Comparison of ENCODE assay signal across 8 cellular contexts in the genomic region with DNA sequence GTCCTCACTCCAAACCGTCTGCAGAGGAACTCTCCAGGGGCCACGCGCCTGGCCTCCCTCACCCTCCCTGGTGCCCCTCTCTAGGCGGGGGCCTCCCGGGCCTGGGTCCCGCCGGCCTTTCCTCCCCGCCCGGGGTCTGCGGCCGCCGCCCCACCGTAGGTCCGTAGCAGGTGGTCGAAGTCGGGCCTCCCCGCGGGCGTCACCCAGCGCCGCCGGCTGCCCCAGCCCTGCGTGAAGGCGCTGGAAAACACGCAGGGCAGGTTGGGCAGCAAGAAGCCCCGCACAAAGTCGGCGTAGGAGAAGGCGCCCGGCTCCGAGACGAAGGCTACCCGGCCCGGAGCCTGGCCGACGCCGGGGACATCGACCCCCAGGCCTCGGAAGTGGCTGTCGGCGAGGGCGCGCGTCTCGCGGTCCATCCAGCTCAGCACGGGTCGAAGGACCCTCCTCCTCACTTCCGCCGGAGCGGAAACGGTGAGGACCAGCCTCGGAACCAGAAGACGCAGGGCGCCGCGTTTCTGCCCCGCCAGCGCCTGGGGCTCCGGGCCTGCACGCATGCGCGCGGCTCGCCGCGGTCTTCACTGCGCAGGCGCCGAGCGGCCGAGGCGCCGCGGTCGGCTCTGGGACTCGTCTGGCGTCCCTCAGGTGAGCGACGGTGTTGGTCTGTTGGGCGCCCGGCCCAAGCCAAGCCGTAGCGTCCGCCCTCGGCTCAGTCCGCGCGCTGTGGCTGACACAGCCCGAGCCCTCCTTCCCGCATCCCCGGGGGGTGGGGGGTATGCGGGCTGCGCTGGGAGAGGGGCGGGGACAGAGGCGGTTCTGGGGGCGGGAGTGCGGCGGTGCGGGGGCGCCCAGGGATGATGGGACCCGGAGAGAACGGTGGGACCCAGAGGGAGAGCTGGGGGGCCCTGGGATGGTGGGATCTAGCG. TPM values are rescaled to one million over a fixed set of nuclear protein-coding genes. Genes with fewer than 3 reads are reported as not detected.
DNase-seq lines count a peak whose midpoint lies in the region; ATAC-seq and TF ChIP-seq lines count a peak whose summit lies in the region.

A gene with protein sequence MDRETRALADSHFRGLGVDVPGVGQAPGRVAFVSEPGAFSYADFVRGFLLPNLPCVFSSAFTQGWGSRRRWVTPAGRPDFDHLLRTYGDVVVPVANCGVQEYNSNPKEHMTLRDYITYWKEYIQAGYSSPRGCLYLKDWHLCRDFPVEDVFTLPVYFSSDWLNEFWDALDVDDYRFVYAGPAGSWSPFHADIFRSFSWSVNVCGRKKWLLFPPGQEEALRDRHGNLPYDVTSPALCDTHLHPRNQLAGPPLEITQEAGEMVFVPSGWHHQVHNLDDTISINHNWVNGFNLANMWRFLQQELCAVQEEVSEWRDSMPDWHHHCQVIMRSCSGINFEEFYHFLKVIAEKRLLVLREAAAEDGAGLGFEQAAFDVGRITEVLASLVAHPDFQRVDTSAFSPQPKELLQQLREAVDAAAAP (minus strand): TSS at position 445 of the 923 bp plus-strand sequence. CDS start 29 bp downstream, at position 416.
A gene with protein sequence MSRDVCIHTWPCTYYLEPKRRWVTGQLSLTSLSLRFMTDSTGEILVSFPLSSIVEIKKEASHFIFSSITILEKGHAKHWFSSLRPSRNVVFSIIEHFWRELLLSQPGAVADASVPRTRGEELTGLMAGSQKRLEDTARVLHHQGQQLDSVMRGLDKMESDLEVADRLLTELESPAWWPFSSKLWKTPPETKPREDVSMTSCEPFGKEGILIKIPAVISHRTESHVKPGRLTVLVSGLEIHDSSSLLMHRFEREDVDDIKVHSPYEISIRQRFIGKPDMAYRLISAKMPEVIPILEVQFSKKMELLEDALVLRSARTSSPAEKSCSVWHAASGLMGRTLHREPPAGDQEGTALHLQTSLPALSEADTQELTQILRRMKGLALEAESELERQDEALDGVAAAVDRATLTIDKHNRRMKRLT (plus strand): TSS at position 578 of the 923 bp plus-strand sequence. CDS start 12,302 bp downstream, outside the sequence.

- no peaks in the 10 kb centered on the region for H3K27me3 Mint-ChIP-seq in nephron (ENCODE audit: low read depth)

- peak within 1 kb of the TSS; percentile 94 for H3K4me3 ChIP-seq in LNCaP clone FGC (ENCODE audit: low read depth, low read length)
- peak within 1 kb of the TSS; percentile 76 for H3K4me3 ChIP-seq in fibroblast of pulmonary artery (replicated peaks; ENCODE audit: low read depth, low read length)

- DNase-seq in EH (ENCODE audit: low read depth): peak; percentile 90
- DNase-seq in H4 (ENCODE audit: low spot score): peak; percentile 83
- peak; percentile 72 for DNase-seq in LNCaP clone FGC (ENCODE audit: low read depth)
- peak; percentile 89 for DNase-seq in activated T-helper 9 cell treated with anti-CD3 and anti-CD28 coated beads, Interleukin-2, amount 50 U/mL, for 16 hours (ENCODE audit: low read depth)
- DNase-seq in fibroblast of pulmonary artery (ENCODE audit: low read depth): peak; percentile 93
- DNase-seq in stimulated activated naive CD8-positive, alpha-beta T cell treated with anti-CD3 and anti-CD28 coated beads, Interleukin-15, Interleukin-2, amounts not matched to agents 100 U/mL and 50 U/mL, for 24 hours: peak; percentile 93

- no peaks in the 10 kb centered on the region for H3K9me3 Mint-ChIP-seq in nephron

- peak within 1 kb of the TSS; percentile 94 to 99 (median 95) for H3K4me3 Mint-ChIP-seq in nephron

- peaks cover 15% of the 10 kb centered on the region for H3K4me1 Mint-ChIP-seq in nephron

- TF ChIP-seq CTCF in LNCaP clone FGC (IDR thresholded peaks at IDR 0.05; ENCODE audit: control insufficient read depth, extremely low read depth, insufficient read depth): no peak
- no peak for TF ChIP-seq CTCF in fibroblast of pulmonary artery (IDR thresholded peaks at IDR 0.05; ENCODE audit: low read length, missing control alignments)
- no peak for TF ChIP-seq CTCF in nephron (IDR thresholded peaks at IDR 0.05; ENCODE audit: unreplicated experiment in 3 of 3)

- H3K27ac Mint-ChIP-seq in nephron: peak within 1 kb of the TSS; percentile 37 to 81 (median 67)

- peak; percentile 89 for TF ChIP-seq POLR2A in Raji (IDR thresholded peaks at IDR 0.05; ENCODE audit: insufficient read depth, low read depth, low read length)

- peak; percentile 95 for ATAC-seq in stimulated activated naive CD8-positive, alpha-beta T cell treated with anti-CD3 and anti-CD28 coated beads, Interleukin-15, Interleukin-2, amounts not matched to agents 100 U/mL and 50 U/mL, for 24 hours

- H3K36me3 Mint-ChIP-seq in nephron (ENCODE audit: low read depth): no peaks in the 10 kb centered on the region

RNA-seq across cellular contexts. Expression of the first gene that starts in this region (rescaled TPM):
- 15.1 and 19.7 TPM in 2 replicates for total RNA-seq in H4 (2014; rRNA removed; shearing (Covaris generic))

RNA-seq across cellular contexts. Expression of the second gene that starts in this region (rescaled TPM):
- total RNA-seq in H4 (2014; rRNA removed; shearing (Covaris generic)): 61.3 and 61.6 TPM in 2 replicates

Comparison
In these comparisons a context has a peak if more than half of its experiments do, and no peak if none do; other contexts are left out.
1. Peak in every context shown above with its lines: DNase-seq, ATAC-seq and H3K4me3 ChIP-seq.